In the genomic region with DNA sequence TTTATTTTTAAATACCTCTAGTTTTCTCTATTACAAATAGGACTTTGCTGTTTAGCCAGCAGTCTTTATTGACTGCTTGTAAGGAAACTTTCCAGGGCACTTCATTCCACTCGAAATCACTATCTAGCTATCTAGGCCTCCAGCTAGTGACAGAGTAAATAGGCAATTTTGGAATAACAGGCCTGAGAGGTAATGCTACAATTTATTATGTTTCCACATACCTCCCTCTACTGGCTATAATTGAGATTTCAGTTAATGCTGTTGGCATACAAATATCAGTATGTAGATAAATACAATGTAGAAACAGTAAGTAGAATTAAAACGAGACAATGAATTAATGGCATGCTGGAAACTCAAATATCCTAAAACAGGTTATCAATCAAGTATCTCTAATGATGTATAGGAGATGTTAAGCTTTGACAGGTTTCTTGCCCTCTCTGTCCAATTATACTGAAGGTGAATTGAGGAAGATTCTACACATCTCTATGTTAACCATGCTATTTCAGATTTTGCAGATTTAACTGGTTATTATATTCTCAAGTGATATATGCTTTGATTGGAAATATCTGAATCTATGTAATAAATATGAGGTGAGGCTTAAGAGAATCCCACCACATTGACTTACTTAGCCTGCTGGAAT, we compare ENCODE assay signal across 8 cellular contexts. TPM values are rescaled to one million over a fixed set of nuclear protein-coding genes. Genes with fewer than 3 reads are reported as not detected.
DNase-seq lines count a peak whose midpoint lies in the region; ATAC-seq, FAIRE-seq and TF ChIP-seq lines count a peak whose summit lies in the region.

No MANE protein-coding gene starts in this region.

- H3K4me1 Mint-ChIP-seq in CD14-positive monocyte: peaks cover 4% of the 10 kb centered on the region

- peaks cover 9 to 27% of the 10 kb centered on the region in 2 donors for H3K36me3 ChIP-seq in ascending aorta

- peaks cover 21 to 25% of the 10 kb centered on the region in 2 donors for H3K36me3 Mint-ChIP-seq in CD14-positive monocyte

- no peaks in the 10 kb centered on the region for H3K27me3 ChIP-seq in ascending aorta

- ATAC-seq in GM18873 (IDR thresholded peaks at IDR 0.05; ENCODE audit: low FRiP score, unreplicated experiment): peak; percentile 54

- TF ChIP-seq CTCF in CD14-positive monocyte (IDR thresholded peaks at IDR 0.05): peak; percentile 72
- peak; percentile 24 to 62 (median 39) for TF ChIP-seq CTCF in ascending aorta (IDR thresholded peaks at IDR 0.05)

- no peak overlapping the region for H3K27ac Mint-ChIP-seq in CD14-positive monocyte

- H3K27ac ChIP-seq in ascending aorta (peak overlapping the region in 1 of 2 donors; percentile 16), substantia nigra (ENCODE audit: low read depth, low read length, poor library complexity, severe bottlenecking) (no peak overlapping the region)

- H3K27me3 Mint-ChIP-seq in CD14-positive monocyte (ENCODE audit: low read depth in 3 of 3): no peaks in the 10 kb centered on the region

- no peak for DNase-seq in CD14-positive monocyte (ENCODE audit: low spot score)
- DNase-seq in NCI-H1417 (lab: John Stamatoyannopoulos, UW): peak; percentile 8 to 68 (median 12)
- DNase-seq in ascending aorta (ENCODE audit: low spot score in 2 of 2): no peak
- peak; percentile 74 for DNase-seq in inferior parietal cortex (ENCODE audit: extremely low spot score)
- peak; percentile 12 for DNase-seq in urothelium cell line (ENCODE audit: low spot score)
- DNase-seq in substantia nigra (lab: John Stamatoyannopoulos, UW): no peak
- no peak for DNase-seq in mucosa of gallbladder (ENCODE audit: low spot score)

- intact Hi-C loops in CD14-positive monocyte (cut with micrococcal nuclease) (no loop called here), ascending aorta (cut with DNase I) (loop anchor here (2.0 to 10.0 kb wide), 2 partner anchors 29 to 65 kb away; a partner anchor contains a TSS)

- no peak for FAIRE-seq in urothelium cell line (lab: Jason Lieb, UNC)

- peaks cover 0 to under 1% (median 0%) of the 10 kb centered on the region in 7 donors for H3K9me3 Mint-ChIP-seq in CD14-positive monocyte

- peaks cover 0 to 1% of the 10 kb centered on the region in 2 donors for H3K4me1 ChIP-seq in ascending aorta

- H3K4me3 ChIP-seq in ascending aorta: no peak overlapping the region

- no peak overlapping the region for H3K4me3 Mint-ChIP-seq in CD14-positive monocyte

- H3K9me3 ChIP-seq in ascending aorta: no peaks in the 10 kb centered on the region

RNA-seq across cellular contexts. Expression of a gene that starts 7.2 kb away (rescaled TPM):
- polyA plus RNA-seq in CD14-positive monocyte: 10 to 100 TPM; 15.0 to 16.6 TPM
- total RNA-seq in ascending aorta: 120 TPM
- 16.6 TPM for total RNA-seq in mucosa of gallbladder

RNA-seq across cellular contexts. Expression of a gene that starts 29.7 kb away (rescaled TPM):
- polyA plus RNA-seq in CD14-positive monocyte: 10 to 100 TPM; 16.8 to 21.0 TPM
- total RNA-seq in ascending aorta (11.6 TPM), mucosa of gallbladder (41.6 TPM)

RNA-seq across cellular contexts. Expression of a gene that starts 37.7 kb away (rescaled TPM):
- polyA plus RNA-seq in CD14-positive monocyte: under 1 TPM; 0.28 to 0.53 TPM
- total RNA-seq in ascending aorta: not detected
- total RNA-seq in mucosa of gallbladder: not detected

Comparison
In these comparisons a context has a peak if more than half of its experiments do, and no peak if none do; other contexts are left out.
1. DNase-seq: peak in NCI-H1417 (3 of 3), inferior parietal cortex (single experiment) and urothelium cell line (single experiment); none in CD14-positive monocyte (single experiment), ascending aorta (0 of 2), substantia nigra (0 of 49) and mucosa of gallbladder (single experiment).